ENCODE assay signal across 1 cellular context in the genomic region with DNA sequence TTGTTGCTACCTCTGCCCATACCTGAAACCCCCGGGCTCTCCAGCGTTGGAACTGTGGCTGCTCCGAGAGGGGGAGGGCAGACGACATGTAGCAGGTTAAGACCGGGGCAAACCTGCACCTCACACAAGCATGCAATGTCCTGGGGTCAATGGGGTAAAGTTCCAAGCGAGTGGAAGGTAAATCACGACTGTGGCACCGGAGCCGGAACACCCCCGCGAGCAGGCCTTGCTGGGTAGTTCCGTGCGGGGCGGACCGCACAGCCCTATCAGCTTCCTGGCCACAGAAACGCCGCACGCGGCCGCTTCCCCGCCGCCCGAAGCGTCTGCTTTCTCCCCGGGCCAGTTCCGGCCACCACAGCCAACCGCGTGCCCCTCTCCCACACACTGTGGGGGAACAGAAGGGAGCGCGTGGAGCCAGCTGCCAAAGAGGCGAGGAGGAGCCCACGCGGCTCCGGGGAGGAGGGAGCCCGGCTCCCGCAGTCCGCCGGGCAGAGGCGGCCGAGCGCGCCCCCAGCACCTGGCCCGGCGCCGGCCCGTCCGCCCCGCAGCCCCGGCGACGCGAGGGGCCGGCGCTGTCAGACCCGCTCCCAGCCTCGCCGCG.
TF ChIP-seq lines count a peak whose summit lies in the region.

No MANE protein-coding gene starts in this region.

TF ChIP-seq in WTC11, 78 proteins besides CTCF, POLR2A, EP300 and RAD21 (continued from another document):
- TF ChIP-seq, protein P1, sequence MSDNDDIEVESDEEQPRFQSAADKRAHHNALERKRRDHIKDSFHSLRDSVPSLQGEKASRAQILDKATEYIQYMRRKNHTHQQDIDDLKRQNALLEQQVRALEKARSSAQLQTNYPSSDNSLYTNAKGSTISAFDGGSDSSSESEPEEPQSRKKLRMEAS (CRISPR knock-in tag; IDR thresholded peaks at IDR 0.05): peak; percentile 78
- TF ChIP-seq, protein P2, sequence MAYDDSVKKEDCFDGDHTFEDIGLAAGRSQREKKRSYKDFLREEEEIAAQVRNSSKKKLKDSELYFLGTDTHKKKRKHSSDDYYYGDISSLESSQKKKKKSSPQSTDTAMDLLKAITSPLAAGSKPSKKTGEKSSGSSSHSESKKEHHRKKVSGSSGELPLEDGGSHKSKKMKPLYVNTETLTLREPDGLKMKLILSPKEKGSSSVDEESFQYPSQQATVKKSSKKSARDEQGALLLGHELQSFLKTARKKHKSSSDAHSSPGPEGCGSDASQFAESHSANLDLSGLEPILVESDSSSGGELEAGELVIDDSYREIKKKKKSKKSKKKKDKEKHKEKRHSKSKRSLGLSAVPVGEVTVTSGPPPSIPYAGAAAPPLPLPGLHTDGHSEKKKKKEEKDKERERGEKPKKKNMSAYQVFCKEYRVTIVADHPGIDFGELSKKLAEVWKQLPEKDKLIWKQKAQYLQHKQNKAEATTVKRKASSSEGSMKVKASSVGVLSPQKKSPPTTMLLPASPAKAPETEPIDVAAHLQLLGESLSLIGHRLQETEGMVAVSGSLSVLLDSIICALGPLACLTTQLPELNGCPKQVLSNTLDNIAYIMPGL (CRISPR knock-in tag; IDR thresholded peaks at IDR 0.05): 0 out of 2 replicates have a peak, but pooled peaks have one; percentile 27
- TF ChIP-seq TP53 (CRISPR knock-in tag; IDR thresholded peaks at IDR 0.05) (0 out of 2 replicates have a peak, but pooled peaks have one; percentile 39), ZNF263 (CRISPR knock-in tag; IDR thresholded peaks at IDR 0.05; ENCODE audit: low read depth) (peak; percentile 40; the same call in 1 of the 2 replicates)
- TF ChIP-seq, protein P3, sequence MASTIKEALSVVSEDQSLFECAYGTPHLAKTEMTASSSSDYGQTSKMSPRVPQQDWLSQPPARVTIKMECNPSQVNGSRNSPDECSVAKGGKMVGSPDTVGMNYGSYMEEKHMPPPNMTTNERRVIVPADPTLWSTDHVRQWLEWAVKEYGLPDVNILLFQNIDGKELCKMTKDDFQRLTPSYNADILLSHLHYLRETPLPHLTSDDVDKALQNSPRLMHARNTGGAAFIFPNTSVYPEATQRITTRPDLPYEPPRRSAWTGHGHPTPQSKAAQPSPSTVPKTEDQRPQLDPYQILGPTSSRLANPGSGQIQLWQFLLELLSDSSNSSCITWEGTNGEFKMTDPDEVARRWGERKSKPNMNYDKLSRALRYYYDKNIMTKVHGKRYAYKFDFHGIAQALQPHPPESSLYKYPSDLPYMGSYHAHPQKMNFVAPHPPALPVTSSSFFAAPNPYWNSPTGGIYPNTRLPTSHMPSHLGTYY (CRISPR knock-in tag; IDR thresholded peaks at IDR 0.05): no peak
- TF ChIP-seq, protein P4, sequence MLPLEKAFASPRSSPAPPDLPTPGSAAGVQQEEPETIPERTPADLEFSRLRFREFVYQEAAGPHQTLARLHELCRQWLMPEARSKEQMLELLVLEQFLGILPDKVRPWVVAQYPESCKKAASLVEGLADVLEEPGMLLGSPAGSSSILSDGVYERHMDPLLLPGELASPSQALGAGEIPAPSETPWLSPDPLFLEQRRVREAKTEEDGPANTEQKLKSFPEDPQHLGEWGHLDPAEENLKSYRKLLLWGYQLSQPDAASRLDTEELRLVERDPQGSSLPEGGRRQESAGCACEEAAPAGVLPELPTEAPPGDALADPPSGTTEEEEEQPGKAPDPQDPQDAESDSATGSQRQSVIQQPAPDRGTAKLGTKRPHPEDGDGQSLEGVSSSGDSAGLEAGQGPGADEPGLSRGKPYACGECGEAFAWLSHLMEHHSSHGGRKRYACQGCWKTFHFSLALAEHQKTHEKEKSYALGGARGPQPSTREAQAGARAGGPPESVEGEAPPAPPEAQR (CRISPR knock-in tag; IDR thresholded peaks at IDR 0.05): no peak
